16 cellular contexts compared by ENCODE assay signal in the genomic region with DNA sequence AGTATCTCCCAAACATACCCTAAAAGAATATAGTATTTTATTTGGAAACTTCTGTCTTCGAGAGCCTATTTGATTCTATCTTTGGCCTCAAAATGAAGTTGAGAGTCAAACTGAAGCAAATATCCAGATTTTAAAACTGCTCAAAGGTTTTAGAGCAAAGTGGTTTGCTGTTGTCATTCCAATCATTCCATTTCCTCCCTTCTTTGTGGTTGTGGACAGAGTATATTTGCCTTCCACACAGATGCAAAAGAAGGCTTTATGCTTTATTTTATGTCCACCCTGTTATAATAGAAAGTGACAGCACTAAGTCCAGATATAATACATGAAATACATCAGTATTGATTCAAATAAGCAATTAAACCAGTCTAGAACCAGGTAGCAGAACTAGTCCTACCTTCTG. TPM values are rescaled to one million over a fixed set of nuclear protein-coding genes. Genes with fewer than 3 reads are reported as not detected.
A peak's percentile ranks its signal among the peaks of the same experiment; 100 is the strongest.
DNase-seq lines count a peak whose midpoint lies in the region; ATAC-seq and TF ChIP-seq lines count a peak whose summit lies in the region.
"Had no signal": no experiment of that assay in that cellular context is flagged by ENCODE, and none has a peak within 500 bp of the region (broad histone marks: within the 10 kb centered on the region; RNA-seq: fewer than 3 reads in every experiment).

No MANE protein-coding gene starts in this region.

- TF ChIP-seq POLR2A in thyroid gland (IDR thresholded peaks at IDR 0.05) = no peak

- H3K36me3 Mint-ChIP-seq in activated naive CD8-positive, alpha-beta T cell = no peaks in the 10 kb centered on the region
- H3K36me3 Mint-ChIP-seq in activated naive CD8-positive, alpha-beta T cell treated with anti-CD3 and anti-CD28 coated beads, Interleukin-2, amount 50 U/mL, for 24 hours (ENCODE audit: low read depth) = no peaks in the 10 kb centered on the region
- no peaks in the 10 kb centered on the region for H3K36me3 Mint-ChIP-seq in T-cell

- CTCF ChIA-PET in T-cell (lab: Charles Lee) (interaction anchor here (0.6 to 2.3 kb wide), 10 partner anchors 9 to 130 kb away, joined by 3 to 14 read pairs (median 4); a partner anchor contains a TSS), PC-3 (lab: Charles Lee) (no interaction called here)

- H3K9me3 ChIP-seq in thyroid gland = no peaks in the 10 kb centered on the region
- no peaks in the 10 kb centered on the region for H3K9me3 ChIP-seq in PC-3 (ENCODE audit: low read length)
- H3K9me3 ChIP-seq: BE2C, breast epithelium had no signal

- H3K4me1 ChIP-seq in thyroid gland = peaks cover 0 to 9% of the 10 kb centered on the region in 2 donors
- H3K4me1 ChIP-seq in foreskin keratinocyte = no peaks in the 10 kb centered on the region
- H3K4me1 ChIP-seq in PC-3 (ENCODE audit: insufficient read depth, low read length) = no peaks in the 10 kb centered on the region
- H3K4me1 ChIP-seq: BE2C, breast epithelium had no signal

- H2AFZ ChIP-seq in PC-3 (ENCODE audit: low read length) = no peak overlapping the region

- POLR2A ChIA-PET in T-cell (lab: Charles Lee) = interaction anchor here (0.6 to 1.2 kb wide), 2 partner anchors 16 to 91 kb away, joined by 3 to 4 read pairs; no protein-coding TSS in a partner anchor
- POLR2A ChIA-PET in PC-3 (lab: Charles Lee; ENCODE audit: unreplicated experiment) = no interaction called here

- intact Hi-C loops in thyroid gland (cut with DNase I) (no loop called here), PC-3 (cut with micrococcal nuclease) (no loop called here)

- ATAC-seq in activated naive CD8-positive, alpha-beta T cell treated with anti-CD3 and anti-CD28 coated beads, Interleukin-2, amount 50 U/mL, for 24 hours = no peak
- ATAC-seq in T-cell (replicated peaks in 1 of 4) (no peak), foreskin keratinocyte (no peak), PC-3 (no peak)

- no peak overlapping the region for H3K9ac ChIP-seq in PC-3 (ENCODE audit: low read length)

- H3K36me3 ChIP-seq in thyroid gland (no peaks in the 10 kb centered on the region), PC-3 (ENCODE audit: low read depth, low read length) (no peaks in the 10 kb centered on the region)
- H3K36me3 ChIP-seq: BE2C, breast epithelium had no signal

- H3K4me3 ChIP-seq in fibroblast of villous mesenchyme (ENCODE audit: low read depth, low read length) = no peak overlapping the region
- H3K4me3 ChIP-seq in thyroid gland (replicated peaks in 1 of 3) = no peak overlapping the region
- H3K4me3 ChIP-seq in PC-3 (ENCODE audit: low read length) = no peak overlapping the region
- H3K4me3 ChIP-seq: breast epithelium had no signal

- no peak overlapping the region for H3K4me3 Mint-ChIP-seq in activated naive CD8-positive, alpha-beta T cell
- H3K4me3 Mint-ChIP-seq in activated naive CD8-positive, alpha-beta T cell treated with anti-CD3 and anti-CD28 coated beads, Interleukin-2, amount 50 U/mL, for 24 hours = no peak overlapping the region
- peak overlapping the region in 1 of 3 donors; percentile 52 for H3K4me3 Mint-ChIP-seq in T-cell

- peak overlapping the region; percentile 80 for H3K27ac Mint-ChIP-seq in activated naive CD8-positive, alpha-beta T cell
- H3K27ac Mint-ChIP-seq in activated naive CD8-positive, alpha-beta T cell treated with anti-CD3 and anti-CD28 coated beads, Interleukin-2, amount 50 U/mL, for 24 hours = no peak overlapping the region
- H3K27ac Mint-ChIP-seq in T-cell = peak overlapping the region; percentile 91 to 96

- no TSS peak for BruUV-seq in PC-3 (replicated peaks; lab: Mats Ljungman, UMichigan)

- H3K27me3 ChIP-seq in thyroid gland (no peaks in the 10 kb centered on the region), foreskin keratinocyte (no peaks in the 10 kb centered on the region), PC-3 (ENCODE audit: low read length) (no peaks in the 10 kb centered on the region)
- H3K27me3 ChIP-seq: breast epithelium had no signal

- no peaks in the 10 kb centered on the region for H3K27me3 Mint-ChIP-seq in activated naive CD8-positive, alpha-beta T cell
- no peaks in the 10 kb centered on the region for H3K27me3 Mint-ChIP-seq in activated naive CD8-positive, alpha-beta T cell treated with anti-CD3 and anti-CD28 coated beads, Interleukin-2, amount 50 U/mL, for 24 hours
- H3K27me3 Mint-ChIP-seq in T-cell = no peaks in the 10 kb centered on the region

- DNase-seq in activated naive CD8-positive, alpha-beta T cell treated with anti-CD3 and anti-CD28 coated beads, Interleukin-2, amount 50 U/mL, for 24 hours = no peak
- DNase-seq in T-cell = no peak
- peak; percentile 45 for DNase-seq in fibroblast of villous mesenchyme (ENCODE audit: low read depth)
- DNase-seq in thyroid gland = no peak
- no peak for DNase-seq in foreskin keratinocyte
- no peak for DNase-seq in PC-3
- DNase-seq in NCI-H345 treated with DMSO at 0.1 percent for 48 hours (lab: John Stamatoyannopoulos, UW; ENCODE audit: unreplicated experiment) = no peak
- DNase-seq: BE2C; mammary epithelial cell; MM.1S; NCI-H2171; stimulated activated CD4-positive, alpha-beta T cell treated with anti-CD3 and anti-CD28 coated beads, Interleukin-4, amount 100 ng/mL, for 24 hours; stimulated activated naive CD4-positive, alpha-beta T cell treated with Interleukin-2 at 50 U/mL for 16 hours had no signal

- H4K20me1 ChIP-seq in PC-3 (ENCODE audit: low read length) = no peaks in the 10 kb centered on the region

- H3K9me2 ChIP-seq in PC-3 (replicated peaks; ENCODE audit: low read length) = no peaks in the 10 kb centered on the region

- no peaks in the 10 kb centered on the region for H3K9me3 Mint-ChIP-seq in activated naive CD8-positive, alpha-beta T cell (ENCODE audit: low read depth)
- H3K9me3 Mint-ChIP-seq in activated naive CD8-positive, alpha-beta T cell treated with anti-CD3 and anti-CD28 coated beads, Interleukin-2, amount 50 U/mL, for 24 hours = no peaks in the 10 kb centered on the region
- H3K9me3 Mint-ChIP-seq in T-cell = no peaks in the 10 kb centered on the region

- no peak overlapping the region for H3K4me2 ChIP-seq in PC-3 (ENCODE audit: low read length)

- peak overlapping the region; percentile 39 to 71 (median 52) for H3K27ac ChIP-seq in thyroid gland
- H3K27ac ChIP-seq in foreskin keratinocyte = no peak overlapping the region
- no peak overlapping the region for H3K27ac ChIP-seq in PC-3 (ENCODE audit: low read length)
- H3K27ac ChIP-seq: breast epithelium had no signal

- TF ChIP-seq CTCF in fibroblast of villous mesenchyme (IDR thresholded peaks at IDR 0.05; ENCODE audit: insufficient read depth, low read depth, low read length) (no peak), thyroid gland (IDR thresholded peaks at IDR 0.05) (no peak), foreskin keratinocyte (conservative IDR thresholded peaks at IDR 0.05) (no peak), PC-3 (conservative IDR thresholded peaks at IDR 0.05; ENCODE audit: low read depth, low read length) (no peak)

- WGBS in thyroid gland, 2 donors = 42 to 43% methylated on average over 1 of the region's 1 CpG

- H3K4me1 Mint-ChIP-seq in activated naive CD8-positive, alpha-beta T cell (ENCODE audit: low read depth) = peaks cover 32% of the 10 kb centered on the region
- H3K4me1 Mint-ChIP-seq in activated naive CD8-positive, alpha-beta T cell treated with anti-CD3 and anti-CD28 coated beads, Interleukin-2, amount 50 U/mL, for 24 hours = peaks cover 40% of the 10 kb centered on the region
- H3K4me1 Mint-ChIP-seq in T-cell = peaks cover 31 to 43% (median 42%) of the 10 kb centered on the region in 3 donors

- H3F3A ChIP-seq in PC-3 (ENCODE audit: low read length, unreplicated experiment) = no peaks in the 10 kb centered on the region

- no peaks in the 10 kb centered on the region for H3K79me2 ChIP-seq in PC-3 (ENCODE audit: low read length)

RNA-seq across cellular contexts. Expression of a gene that starts 12.4 kb away (rescaled TPM):
- total RNA-seq in T-cell (10 to 100 TPM in 4 of 5 donors, 1 to 10 TPM in 1; 5.4 to 38.8 (median 31.0) TPM), fibroblast of villous mesenchyme (not detected in 2 replicates), thyroid gland (1 to 10 TPM in 1 of 4 donors, under 1 TPM in 2, not detected in 1; 0.45 to 1.6 (median 0.49) TPM), foreskin keratinocyte (not detected in 2 replicates), PC-3 (2014; rRNA removed) (not detected in 2 replicates)
- polyA plus RNA-seq in foreskin keratinocyte = not detected in 2 replicates
- total RNA-seq: mammary epithelial cell, pulmonary artery endothelial cell had no signal
- polyA plus RNA-seq: mammary epithelial cell had no signal

RNA-seq across cellular contexts. Expression of a gene that starts 51.1 kb away (rescaled TPM):
- under 1 TPM in 3 of 5 donors, not detected in 2; 0.40 to 0.63 (median 0.43) TPM for total RNA-seq in T-cell
- under 0.01 and 0.86 TPM in 2 replicates for total RNA-seq in fibroblast of villous mesenchyme
- 1 to 10 TPM in 1 of 4 donors, under 1 TPM in 1, not detected in 2; 0.40 to 2.3 TPM for total RNA-seq in thyroid gland
- 3.8 and 18.1 TPM in 2 replicates for total RNA-seq in foreskin keratinocyte
- polyA plus RNA-seq in foreskin keratinocyte = 1.8 and 7.0 TPM in 2 replicates
- 21.0 and 27.8 TPM in 2 replicates for total RNA-seq in PC-3 (2014; rRNA removed)
- polyA plus RNA-seq: mammary epithelial cell had no signal

Comparison
In these comparisons a context has a peak if more than half of its experiments do, and no peak if none do; other contexts are left out.
1. H3K27ac ChIP-seq: peak in thyroid gland (3 of 3); none in foreskin keratinocyte (single experiment) and PC-3 (single experiment).